13 cellular contexts compared by ENCODE assay signal in the genomic region with DNA sequence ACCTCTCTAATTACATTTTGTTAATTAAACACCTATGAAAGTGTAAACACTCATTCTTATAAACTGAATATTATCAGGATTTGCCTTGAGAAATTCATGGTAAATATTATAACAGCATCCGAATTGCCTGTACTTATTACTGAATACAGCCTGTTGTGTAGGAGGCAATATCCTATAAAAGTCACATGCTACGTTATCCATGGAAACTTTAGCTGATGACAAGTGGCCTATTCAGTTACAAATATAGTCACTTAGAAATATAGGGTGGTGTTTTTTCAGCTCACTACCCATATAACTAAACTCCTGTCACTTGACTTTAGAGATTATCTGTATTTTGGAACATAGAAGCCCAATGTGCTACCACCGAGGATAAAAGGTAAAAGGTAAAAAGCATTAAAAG.
DNase-seq lines count a peak whose midpoint lies in the region; ATAC-seq and TF ChIP-seq lines count a peak whose summit lies in the region.
"Had no signal": no experiment of that assay in that cellular context is flagged by ENCODE, and none has a peak within 500 bp of the region (broad histone marks: within the 10 kb centered on the region; RNA-seq: fewer than 3 reads in every experiment).

No MANE protein-coding gene starts in this region.

- H3K27ac ChIP-seq in GM23248 (peak overlapping the region; percentile 5; the same call in 1 of the 2 replicates), ascending aorta (peak overlapping the region; percentile 69 to 70)
- peak overlapping the region; percentile 67 for H3K27ac ChIP-seq in naive thymus-derived CD4-positive, alpha-beta T cell (ENCODE audit: low read depth, low read length)
- H3K27ac ChIP-seq: SJSA1 had no signal

- no peaks in the 10 kb centered on the region for H3K27me3 ChIP-seq in GM23248 (replicated peaks; ENCODE audit: insufficient read depth)
- H3K27me3 ChIP-seq in ascending aorta = no peaks in the 10 kb centered on the region
- H3K27me3 ChIP-seq in naive thymus-derived CD4-positive, alpha-beta T cell (ENCODE audit: control insufficient read depth in 2 of 2, insufficient read depth in 2 of 2, low read length in 2 of 2) = no peaks in the 10 kb centered on the region
- H3K27me3 ChIP-seq: SJSA1 had no signal

- H3K4me1 Mint-ChIP-seq in activated CD4-positive, alpha-beta T cell treated with anti-CD3 and anti-CD28 coated beads, Interleukin-2, amount 10 ng/mL, durations not matched to agents 7 days and 5 days = peaks cover 98% of the 10 kb centered on the region
- peaks cover 58 to 100% (median 99%) of the 10 kb centered on the region in 7 donors for H3K4me1 Mint-ChIP-seq in naive thymus-derived CD4-positive, alpha-beta T cell
- H3K4me1 Mint-ChIP-seq: memory B cell had no signal

- H3K4me3 Mint-ChIP-seq in activated CD4-positive, alpha-beta T cell treated with anti-CD3 and anti-CD28 coated beads, Interleukin-2, amount 10 ng/mL, durations not matched to agents 7 days and 5 days = peak overlapping the region; percentile 47
- H3K4me3 Mint-ChIP-seq in naive thymus-derived CD4-positive, alpha-beta T cell = peak overlapping the region in 9 of 10 donors; percentile 38 to 79 (median 70)
- H3K4me3 Mint-ChIP-seq: memory B cell had no signal

- H3K4me1 ChIP-seq in GM23248 (ENCODE audit: insufficient read depth) (peaks cover 53% of the 10 kb centered on the region), ascending aorta (peaks cover 6 to 15% of the 10 kb centered on the region in 2 donors)
- peaks cover 66 to 87% of the 10 kb centered on the region in 2 donors for H3K4me1 ChIP-seq in naive thymus-derived CD4-positive, alpha-beta T cell (ENCODE audit: control insufficient read depth in 2 of 2, insufficient read depth in 2 of 2, low read length in 2 of 2)
- H3K4me1 ChIP-seq: SJSA1 had no signal

- H3K9ac ChIP-seq in GM23248 = no peak overlapping the region

- peak overlapping the region; percentile 57 for H2AFZ ChIP-seq in GM23248

- H3K9me3 ChIP-seq in GM23248 (ENCODE audit: low read depth) (no peaks in the 10 kb centered on the region), ascending aorta (no peaks in the 10 kb centered on the region)
- no peaks in the 10 kb centered on the region for H3K9me3 ChIP-seq in naive thymus-derived CD4-positive, alpha-beta T cell (ENCODE audit: control insufficient read depth in 2 of 3, low read length in 3 of 3)
- H3K9me3 ChIP-seq: SJSA1 had no signal

- peaks cover 39% of the 10 kb centered on the region for H3K36me3 Mint-ChIP-seq in activated CD4-positive, alpha-beta T cell treated with anti-CD3 and anti-CD28 coated beads, Interleukin-2, amount 10 ng/mL, durations not matched to agents 7 days and 5 days (ENCODE audit: low read depth)
- H3K36me3 Mint-ChIP-seq in naive thymus-derived CD4-positive, alpha-beta T cell = peaks cover 0 to 7% (median 0%) of the 10 kb centered on the region in 5 donors
- H3K36me3 Mint-ChIP-seq: memory B cell had no signal

- ATAC-seq in naive thymus-derived CD4-positive, alpha-beta T cell = no peak
- ATAC-seq in GM19463 (IDR thresholded peaks at IDR 0.05; ENCODE audit: unreplicated experiment) = no peak

- intact Hi-C loops in ascending aorta (cut with DNase I) = loop anchor here (2.0 to 5.0 kb wide), 4 partner anchors 55 to 370 kb away; no protein-coding TSS in a partner anchor
- intact Hi-C loops in naive thymus-derived CD4-positive, alpha-beta T cell (cut with micrococcal nuclease) = loop anchor here (1.0 to 5.0 kb wide), 9 partner anchors 53 to 495 kb away; no protein-coding TSS in a partner anchor

- WGBS in GM23248 (ENCODE audit: low coverage in 1 of 2, low lambda C conversion rate in 2 of 2, missing lambda C conversion rate in 2 of 2), 2 experiments = 63 to 65% methylated on average over 3 of the region's 3 CpGs

- H3K27ac Mint-ChIP-seq in activated CD4-positive, alpha-beta T cell treated with anti-CD3 and anti-CD28 coated beads, Interleukin-2, amount 10 ng/mL, durations not matched to agents 7 days and 5 days = peak overlapping the region; percentile 82
- H3K27ac Mint-ChIP-seq in naive thymus-derived CD4-positive, alpha-beta T cell = peak overlapping the region; percentile 44 to 95 (median 90)
- H3K27ac Mint-ChIP-seq: memory B cell had no signal

- DNase-seq in activated CD4-positive, alpha-beta T cell treated with anti-CD3 and anti-CD28 coated beads, Interleukin-2, amount 10 ng/mL, durations not matched to agents 7 days and 5 days = no peak
- DNase-seq in activated CD4-positive, alpha-beta T cell treated with anti-CD3 and anti-CD28 coated beads for 4 hours = no peak
- DNase-seq in GM23248 = no peak
- DNase-seq in ascending aorta (ENCODE audit: low spot score in 2 of 2) = no peak
- no peak for DNase-seq in naive thymus-derived CD4-positive, alpha-beta T cell
- DNase-seq in NCI-H2107 (lab: John Stamatoyannopoulos, UW) = no peak
- DNase-seq in central memory CD4-positive, alpha-beta T cell = no peak
- DNase-seq: DMS 273 treated with DMSO at 0.1 percent for 48 hours; NK-92 treated with Interleukin-12 subunit alpha and Interleukin-12 subunit beta, amount 100 ng/mL, for 24 hours had no signal

- TF ChIP-seq CTCF in ascending aorta (IDR thresholded peaks at IDR 0.05) = no peak

- peak overlapping the region; percentile 67 for H3K4me2 ChIP-seq in GM23248 (ENCODE audit: unreplicated experiment)

- in situ Hi-C loops in GM23248 (cut with MboI) = loop anchor here (10.0 kb wide), 2 partner anchors 362 to 492 kb away; partner anchors contain the start of gene INPP4B

- CTCF ChIA-PET in activated CD4-positive, alpha-beta T cell treated with anti-CD3 and anti-CD28 coated beads, Interleukin-2, amount 10 ng/mL, durations not matched to agents 7 days and 5 days (lab: Charles Lee) = interaction anchor here (0.7 to 3.9 kb wide), 9 partner anchors 10 to 227 kb away, joined by 3 to 25 read pairs (median 4); no protein-coding TSS in a partner anchor
- CTCF ChIA-PET in naive thymus-derived CD4-positive, alpha-beta T cell (lab: Charles Lee) = interaction anchor here (0.6 to 4.9 kb wide), 24 partner anchors 8 to 392 kb away, joined by 3 to 29 read pairs (median 3); no protein-coding TSS in a partner anchor

- H3K9me2 ChIP-seq in GM23248 (ENCODE audit: insufficient read depth) = no peaks in the 10 kb centered on the region

- H3K27me3 Mint-ChIP-seq in activated CD4-positive, alpha-beta T cell treated with anti-CD3 and anti-CD28 coated beads, Interleukin-2, amount 10 ng/mL, durations not matched to agents 7 days and 5 days = no peaks in the 10 kb centered on the region
- no peaks in the 10 kb centered on the region for H3K27me3 Mint-ChIP-seq in naive thymus-derived CD4-positive, alpha-beta T cell
- H3K27me3 Mint-ChIP-seq: memory B cell had no signal

- peaks cover 25% of the 10 kb centered on the region for H3F3A ChIP-seq in GM23248 (ENCODE audit: insufficient read depth)

- H3K9me3 Mint-ChIP-seq in activated CD4-positive, alpha-beta T cell treated with anti-CD3 and anti-CD28 coated beads, Interleukin-2, amount 10 ng/mL, durations not matched to agents 7 days and 5 days = peaks cover 2% of the 10 kb centered on the region
- H3K9me3 Mint-ChIP-seq in naive thymus-derived CD4-positive, alpha-beta T cell = no peaks in the 10 kb centered on the region
- H3K9me3 Mint-ChIP-seq: memory B cell had no signal

- H4K20me1 ChIP-seq in GM23248 (ENCODE audit: insufficient read depth) = no peaks in the 10 kb centered on the region

- POLR2A ChIA-PET in activated CD4-positive, alpha-beta T cell treated with anti-CD3 and anti-CD28 coated beads, Interleukin-2, amount 10 ng/mL, durations not matched to agents 7 days and 5 days (lab: Charles Lee) = no interaction called here
- POLR2A ChIA-PET in naive thymus-derived CD4-positive, alpha-beta T cell (lab: Charles Lee) = interaction anchor here (0.6 to 5.9 kb wide), 6 partner anchors 12 to 228 kb away, joined by 3 to 89 read pairs (median 6); no protein-coding TSS in a partner anchor

- H3K36me3 ChIP-seq in GM23248 (ENCODE audit: low read depth) (no peaks in the 10 kb centered on the region), ascending aorta (no peaks in the 10 kb centered on the region)
- no peaks in the 10 kb centered on the region for H3K36me3 ChIP-seq in naive thymus-derived CD4-positive, alpha-beta T cell (ENCODE audit: control insufficient read depth in 2 of 3, insufficient read depth in 3 of 3, low read length in 3 of 3)
- H3K36me3 ChIP-seq: SJSA1 had no signal

- H3K4me3 ChIP-seq in GM23248 (no peak overlapping the region), ascending aorta (peak overlapping the region in 1 of 2 donors; percentile 41)
- H3K4me3 ChIP-seq in naive thymus-derived CD4-positive, alpha-beta T cell (ENCODE audit: low read length) = no peak overlapping the region
- H3K4me3 ChIP-seq: SJSA1, skin epidermis had no signal

- peaks cover 90% of the 10 kb centered on the region for H3K79me2 ChIP-seq in GM23248 (ENCODE audit: insufficient read depth)

Comparison
In these comparisons a context has a peak if more than half of its experiments do, and no peak if none do; other contexts are left out.
1. H3K27ac ChIP-seq: peak in every context shown above with its lines; median percentile 70 in ascending aorta; 67 in naive thymus-derived CD4-positive, alpha-beta T cell; 5 in GM23248.